ENCODE assay signal across 26 cellular contexts in genomic region chr11:70713988-70714665, GRCh38.
DNase-seq lines count a peak whose midpoint lies in the region; ATAC-seq and TF ChIP-seq lines count a peak whose summit lies in the region.
"Had no signal": no experiment of that assay in that cellular context is flagged by ENCODE, and none has a peak within 500 bp of the region (broad histone marks: within the 10 kb centered on the region; RNA-seq: fewer than 3 reads in every experiment).

No MANE protein-coding gene starts in this region.

- peak overlapping the region in 1 of 5 experiments; percentile 34 for H3K4me3 Mint-ChIP-seq in brain
- no peak overlapping the region for H3K4me3 Mint-ChIP-seq in activated CD4-positive, alpha-beta T cell treated with anti-CD3 and anti-CD28 coated beads for 36 hours
- H3K4me3 Mint-ChIP-seq: activated T-helper 1 cell treated with anti-CD3 and anti-CD28 coated beads, Interleukin-12 subunit alpha, Interleukin-12 subunit beta, Interleukin-2, Interleukin-4 antibody, amounts not matched to agents 30 ng/mL and 10 ng/mL and 1 ng/mL, durations not matched to agents 14 hours and 24 hours and 36 hours; B cell; CD8-positive, alpha-beta T cell; T-cell had no signal

- CTCF ChIA-PET in activated CD4-positive, alpha-beta T cell treated with anti-CD3 and anti-CD28 coated beads for 36 hours (lab: Charles Lee): no interaction called here

- no peak for ATAC-seq in Right ventricle myocardium inferior
- no peak for ATAC-seq in activated CD4-positive, alpha-beta T cell treated with anti-CD3 and anti-CD28 coated beads for 36 hours
- no peak for ATAC-seq in HG03025 (IDR thresholded peaks at IDR 0.05; ENCODE audit: low FRiP score, unreplicated experiment)
- ATAC-seq: CD8-positive, alpha-beta T cell; left lung; Panc1; T-cell had no signal

- no peaks in the 10 kb centered on the region for H3K9me3 Mint-ChIP-seq in brain
- H3K9me3 Mint-ChIP-seq in activated CD4-positive, alpha-beta T cell treated with anti-CD3 and anti-CD28 coated beads for 36 hours (ENCODE audit: low read depth): no peaks in the 10 kb centered on the region
- H3K9me3 Mint-ChIP-seq: activated T-helper 1 cell treated with anti-CD3 and anti-CD28 coated beads, Interleukin-12 subunit alpha, Interleukin-12 subunit beta, Interleukin-2, Interleukin-4 antibody, amounts not matched to agents 30 ng/mL and 10 ng/mL and 1 ng/mL, durations not matched to agents 14 hours and 24 hours and 36 hours; CD8-positive, alpha-beta T cell; T-cell had no signal

- POLR2A ChIA-PET in activated CD4-positive, alpha-beta T cell treated with anti-CD3 and anti-CD28 coated beads for 36 hours (lab: Charles Lee): interaction anchor here (0.8 kb wide), 1 partner anchor 201 kb away, joined by 3 read pairs; no protein-coding TSS in a partner anchor

- no peaks in the 10 kb centered on the region for H3K36me3 Mint-ChIP-seq in brain
- H3K36me3 Mint-ChIP-seq in activated CD4-positive, alpha-beta T cell treated with anti-CD3 and anti-CD28 coated beads for 36 hours (ENCODE audit: low read depth): no peaks in the 10 kb centered on the region
- H3K36me3 Mint-ChIP-seq: CD8-positive, alpha-beta T cell; T-cell had no signal

- DNase-seq in Right ventricle myocardium inferior (ENCODE audit: missing footprints) (peak; percentile 20), left ventricle myocardium inferior (no peak), islet precursor cell (peak; percentile 86)
- DNase-seq in activated naive CD4-positive, alpha-beta T cell treated with Interleukin-2 at 50 U/mL for 16 hours: no peak
- no peak for DNase-seq in activated CD4-positive, alpha-beta T cell treated with anti-CD3 and anti-CD28 coated beads for 36 hours
- DNase-seq in stimulated activated CD4-positive, alpha-beta T cell treated with anti-CD3 and anti-CD28 coated beads, Interleukin-1b, Interleukin-23, amount 100 ng/mL, for 48 hours: no peak
- DNase-seq: activated CD4-positive, alpha-beta T cell treated with anti-CD3 and anti-CD28 coated beads, Interleukin-2, amount 50 U/mL, for 4 hours; activated CD4-positive, CD25-positive, alpha-beta regulatory T cell; activated naive CD4-positive, alpha-beta T cell treated with anti-CD3 and anti-CD28 coated beads, Interleukin-2, amount 50 U/mL, for 16 hours; amniotic stem cell; CD8-positive, alpha-beta T cell; DMS 273 treated with DMSO at 0.1 percent for 48 hours; effector memory CD4-positive, alpha-beta T cell; left lung; NCI-H1105; NCI-H187 treated with DMSO at 0.1 percent for 48 hours; NCI-H446 treated with DMSO at 0.1 percent for 48 hours; SHP77 treated with DMSO at 0.1 percent for 48 hours; stomach; T-cell; tibial artery had no signal

- H3K36me3 ChIP-seq in left ventricle myocardium inferior: no peaks in the 10 kb centered on the region
- H3K36me3 ChIP-seq: left lung, stomach, tibial artery had no signal

- H3K27me3 ChIP-seq in left ventricle myocardium inferior (ENCODE audit: low read depth): peaks cover 100% of the 10 kb centered on the region

- no peaks in the 10 kb centered on the region for H3K4me1 ChIP-seq in left ventricle myocardium inferior
- H3K4me1 ChIP-seq: left lung, tibial artery had no signal

- no peaks in the 10 kb centered on the region for H3K9me3 ChIP-seq in left ventricle myocardium inferior (replicated peaks)
- H3K9me3 ChIP-seq: left lung, stomach, tibial artery had no signal

- peak overlapping the region in 3 of 5 experiments; percentile 27 to 60 (median 29) for H3K27ac Mint-ChIP-seq in brain
- H3K27ac Mint-ChIP-seq in activated CD4-positive, alpha-beta T cell treated with anti-CD3 and anti-CD28 coated beads for 36 hours: no peak overlapping the region
- H3K27ac Mint-ChIP-seq: activated T-helper 1 cell treated with anti-CD3 and anti-CD28 coated beads, Interleukin-12 subunit alpha, Interleukin-12 subunit beta, Interleukin-2, Interleukin-4 antibody, amounts not matched to agents 30 ng/mL and 10 ng/mL and 1 ng/mL, durations not matched to agents 14 hours and 24 hours and 36 hours; B cell; CD8-positive, alpha-beta T cell; T-cell had no signal

- peaks cover 3% of the 10 kb centered on the region for H3K27me3 Mint-ChIP-seq in brain
- H3K27me3 Mint-ChIP-seq in activated CD4-positive, alpha-beta T cell treated with anti-CD3 and anti-CD28 coated beads for 36 hours: peaks cover 10% of the 10 kb centered on the region

- no peak overlapping the region for H3K27ac ChIP-seq in left ventricle myocardium inferior (replicated peaks)
- H3K27ac ChIP-seq: left lung, stomach, tibial artery had no signal

- H3K4me3 ChIP-seq in left ventricle myocardium inferior: no peak overlapping the region
- H3K4me3 ChIP-seq: left lung, stomach, tibial artery had no signal

- H3K4me1 Mint-ChIP-seq in brain: peaks cover 88% of the 10 kb centered on the region
- H3K4me1 Mint-ChIP-seq in activated CD4-positive, alpha-beta T cell treated with anti-CD3 and anti-CD28 coated beads for 36 hours: no peaks in the 10 kb centered on the region
- H3K4me1 Mint-ChIP-seq: B cell, T-cell had no signal

- TF ChIP-seq CTCF in left ventricle myocardium inferior (IDR thresholded peaks at IDR 0.05; ENCODE audit: borderline replicate concordance) (no peak), brain (conservative IDR thresholded peaks at IDR 0.05) (no peak)

- intact Hi-C loops in Right ventricle myocardium inferior (cut with DNase I): no loop called here
- intact Hi-C loops in left ventricle myocardium inferior (cut with micrococcal nuclease): no loop called here
- intact Hi-C loops in activated CD4-positive, alpha-beta T cell treated with anti-CD3 and anti-CD28 coated beads for 36 hours (cut with DNase I, micrococcal nuclease): no loop called here

Comparison
In these comparisons a context has a peak if more than half of its experiments do, and no peak if none do; other contexts are left out.
1. DNase-seq: peak in Right ventricle myocardium inferior (single experiment) and islet precursor cell (single experiment); none in left ventricle myocardium inferior (single experiment), activated naive CD4-positive, alpha-beta T cell treated with Interleukin-2 at 50 U/mL for 16 hours (single experiment), activated CD4-positive, alpha-beta T cell treated with anti-CD3 and anti-CD28 coated beads for 36 hours (single experiment) and stimulated activated CD4-positive, alpha-beta T cell treated with anti-CD3 and anti-CD28 coated beads, Interleukin-1b, Interleukin-23, amount 100 ng/mL, for 48 hours (single experiment).